Comparison of ENCODE assay signal across 1 cellular context in genomic region chr4:2006956-2007653, GRCh38.
TF ChIP-seq lines count a peak whose summit lies in the region.

No MANE protein-coding gene starts in this region.

TF ChIP-seq in SK-N-SH treated with all-trans-retinoic acid at 6 μM for 48 hours, 23 proteins besides CTCF, POLR2A, EP300 and RAD21 (continued from another document):
- no peak for TF ChIP-seq POU6F1 (CRISPR knock-in tag; IDR thresholded peaks at IDR 0.05; ENCODE audit: borderline replicate concordance, low read depth)
